8 cellular contexts compared by ENCODE assay signal in genomic region chr3:22730701-22731100, GRCh38.
"Had no signal": no experiment of that assay in that cellular context is flagged by ENCODE, and none has a peak within 500 bp of the region (broad histone marks: within the 10 kb centered on the region; RNA-seq: fewer than 3 reads in every experiment).

No MANE protein-coding gene starts in this region.

- H3K9ac ChIP-seq: GM23248 had no signal

- H3K27ac ChIP-seq: GM23248, HL-60 had no signal

- ATAC-seq: HCT116, K562 had no signal

- DNase-seq: GM23248, GOT3, H7, HFFc6 had no signal

- H2AFZ ChIP-seq: GM23248 had no signal

- H3K9me3 ChIP-seq: HAP-1 had no signal

- H3K4me1 ChIP-seq: HAP-1 had no signal

- H3K27ac Mint-ChIP-seq: HFFc6 had no signal

- H3K4me3 ChIP-seq: GM23248, HAP-1, K562 had no signal

- H3K36me3 ChIP-seq: HAP-1 had no signal

- H3K4me3 Mint-ChIP-seq: HFFc6 had no signal

- FAIRE-seq: K562 had no signal
